ENCODE assay signal across 20 cellular contexts in genomic region chr9:123411191-123411590, GRCh38. TPM values are rescaled to one million over a fixed set of nuclear protein-coding genes. Genes with fewer than 3 reads are reported as not detected.
DNase-seq lines count a peak whose midpoint lies in the region; ATAC-seq, FAIRE-seq and TF ChIP-seq lines count a peak whose summit lies in the region.
"Had no signal": no experiment of that assay in that cellular context is flagged by ENCODE, and none has a peak within 500 bp of the region (broad histone marks: within the 10 kb centered on the region; RNA-seq: fewer than 3 reads in every experiment).

No MANE protein-coding gene starts in this region.

- H3K9me3 ChIP-seq in kidney (ENCODE audit: control insufficient read depth in 1 of 2, low read length in 2 of 2) (no peaks in the 10 kb centered on the region), mucosa of descending colon (no peaks in the 10 kb centered on the region)

- no peak overlapping the region for H3K27ac ChIP-seq in kidney (ENCODE audit: low read depth in 2 of 2, low read length in 2 of 2)

- TF ChIP-seq CTCF in kidney (IDR thresholded peaks at IDR 0.05; ENCODE audit: borderline replicate concordance, extremely low read depth, insufficient read depth) (no peak), mucosa of descending colon (IDR thresholded peaks at IDR 0.05) (no peak)

- H3K4me3 ChIP-seq in kidney (ENCODE audit: low read length in 2 of 2) (no peak overlapping the region), mucosa of descending colon (no peak overlapping the region)
- H3K4me3 ChIP-seq: GM23338 had no signal

- ATAC-seq in mucosa of descending colon (no peak), HG03108 (IDR thresholded peaks at IDR 0.05; ENCODE audit: unreplicated experiment) (no peak)
- ATAC-seq: GM23338, HCT116 had no signal

- H3K4me1 ChIP-seq in kidney (ENCODE audit: control insufficient read depth in 1 of 2, insufficient read depth in 1 of 2, low read depth in 1 of 2, low read length in 2 of 2) (no peaks in the 10 kb centered on the region), mucosa of descending colon (ENCODE audit: low read depth) (no peaks in the 10 kb centered on the region)

- intact Hi-C loops in kidney (cut with DNase I) (no loop called here), mucosa of descending colon (cut with DNase I, micrococcal nuclease) (no loop called here), posterior vena cava (cut with DNase I) (no loop called here)

- no peak overlapping the region for H3K9ac ChIP-seq in kidney (ENCODE audit: low read length in 2 of 2)

- DNase-seq in kidney (peak; percentile 20), mucosa of descending colon (peak in 2 of 3 donors; percentile 5 to 11), posterior vena cava (ENCODE audit: low spot score) (peak; percentile 55), ureter (ENCODE audit: low spot score) (no peak), midbrain (lab: John Stamatoyannopoulos, UW) (no peak)
- DNase-seq: C1 segment of cervical spinal cord; Calu3; CD4-positive, alpha-beta memory T cell; COR-L47; DMS53; DMS79 treated with DMSO at 0.1 percent for 48 hours; GF-D8; H9 had no signal

- FAIRE-seq in kidney (lab: Jason Lieb, UNC): no peak
- FAIRE-seq: GM12891, GM18507 had no signal

- peaks cover 0 to 6% of the 10 kb centered on the region in 2 donors for H3K36me3 ChIP-seq in kidney (ENCODE audit: control insufficient read depth in 1 of 2, insufficient read depth in 2 of 2, low read length in 2 of 2)
- H3K36me3 ChIP-seq in mucosa of descending colon (ENCODE audit: low read depth): no peaks in the 10 kb centered on the region

RNA-seq across cellular contexts. Expression of gene CRB2, which starts 55.2 kb away (rescaled TPM):
- total RNA-seq in kidney (0.88 TPM), mucosa of descending colon (1 to 10 TPM in 2 of 3 donors, under 1 TPM in 1; 0.47 to 3.7 (median 1.1) TPM), posterior vena cava (under 1 TPM in 1 of 2 donors, not detected in 1; 0.05 TPM), ureter (0.05 TPM)
- polyA plus RNA-seq in kidney (ENCODE audit: insufficient read depth, low read depth, low replicate concordance): 8.4 TPM
- total RNA-seq: Calu3; CD4-positive, alpha-beta memory T cell; H4 had no signal
- polyA plus RNA-seq: BJ; CD4-positive, alpha-beta memory T cell had no signal

Comparison
In these comparisons a context has a peak if more than half of its experiments do, and no peak if none do; other contexts are left out.
1. DNase-seq: peak in kidney (single experiment), mucosa of descending colon (2 of 3) and posterior vena cava (single experiment); none in ureter (single experiment) and midbrain (single experiment).